In genomic region chr17:58007781-58008706, GRCh38 we compare ENCODE assay signal across 8 cellular contexts. TPM values are rescaled to one million over a fixed set of nuclear protein-coding genes. Genes with fewer than 3 reads are reported as not detected.
DNase-seq lines count a peak whose midpoint lies in the region; ATAC-seq, FAIRE-seq and TF ChIP-seq lines count a peak whose summit lies in the region.

No MANE protein-coding gene starts in this region.

- H3K27me3 ChIP-seq in DOHH2 (ENCODE audit: control insufficient read depth, low read length) (peaks cover 2% of the 10 kb centered on the region; the same call in 1 of the 2 replicates), IMR-90 (ENCODE audit: control insufficient read depth, insufficient read depth, low read length) (no peaks in the 10 kb centered on the region), bronchial epithelial cell (ENCODE audit: control insufficient read depth, insufficient read depth, low read length) (no peaks in the 10 kb centered on the region), mononuclear cell (ENCODE audit: insufficient read depth, low read length) (no peaks in the 10 kb centered on the region)

- peak; percentile 23 for ATAC-seq in GM21515 (IDR thresholded peaks at IDR 0.05; ENCODE audit: unreplicated experiment)
- ATAC-seq in IMR-90 (ENCODE audit: low read depth): peak; percentile 5

- H3K9me1 ChIP-seq in IMR-90 (ENCODE audit: insufficient read depth, low read length): no peaks in the 10 kb centered on the region

- peak overlapping the region; percentile 92 for H2AFZ ChIP-seq in IMR-90 (replicated peaks; ENCODE audit: low read length, poor library complexity)

- H4K91ac ChIP-seq in IMR-90 (ENCODE audit: insufficient read depth, low read depth, low read length): peak overlapping the region; percentile 62

- H3K9me2 ChIP-seq in DOHH2 (replicated peaks; ENCODE audit: control insufficient read depth, low read length): no peaks in the 10 kb centered on the region

- intact Hi-C loops in IMR-90 (cut with micrococcal nuclease): loop anchor here (1.0 kb wide), 2 partner anchors 75 to 105 kb away; partner anchors contain the start of gene DYNLL2

- peak overlapping the region; percentile 44; the same call in 1 of the 2 replicates for H2AK5ac ChIP-seq in IMR-90 (ENCODE audit: low read depth, low read length)

- H4K8ac ChIP-seq in IMR-90 (ENCODE audit: low read depth in 2 of 2, low read length in 2 of 2): peak overlapping the region; percentile 85 to 97

- BruUV-seq in IMR-90 (replicated peaks; lab: Mats Ljungman, UMichigan): TSS peak; percentile 28

- H4K20me1 ChIP-seq in DOHH2 (ENCODE audit: control insufficient read depth, insufficient read depth, low read depth, low read length) (peaks cover 31% of the 10 kb centered on the region), IMR-90 (ENCODE audit: insufficient read depth, low read length) (peaks cover 34% of the 10 kb centered on the region)

- H2AK9ac ChIP-seq in IMR-90 (replicated peaks; ENCODE audit: low read depth, low read length, poor library complexity): peak overlapping the region; percentile 47

- peak overlapping the region; percentile 75 for H3K14ac ChIP-seq in IMR-90 (replicated peaks; ENCODE audit: low read depth, low read length)

- H3K9me3 ChIP-seq in DOHH2 (ENCODE audit: control insufficient read depth, insufficient read depth, low read length): no peaks in the 10 kb centered on the region
- no peaks in the 10 kb centered on the region for H3K9me3 ChIP-seq in IMR-90 (ENCODE audit: control insufficient read depth, insufficient read depth, low read length)
- no peaks in the 10 kb centered on the region for H3K9me3 ChIP-seq in mononuclear cell (ENCODE audit: low read depth, low read length)

- DNase-seq in IMR-90 (no peak), bronchial epithelial cell (ENCODE audit: low read depth) (no peak), kidney glomerular epithelial cell (lab: John Stamatoyannopoulos, UW) (no peak), NCI-H526 treated with DMSO at 0.1 percent for 48 hours (lab: John Stamatoyannopoulos, UW) (no peak), inferior parietal cortex (ENCODE audit: extremely low spot score) (no peak)

- H3K18ac ChIP-seq in IMR-90 (ENCODE audit: low read depth, low read length): peak overlapping the region; percentile 4; the same call in 1 of the 2 replicates

- H3K9ac ChIP-seq in IMR-90 (ENCODE audit: low read depth, low read length): peak overlapping the region; percentile 82

- TF ChIP-seq CTCF in DOHH2 (IDR thresholded peaks at IDR 0.05; ENCODE audit: low read depth, low read length, poor library complexity, severe bottlenecking) (no peak), IMR-90 (conservative IDR thresholded peaks at IDR 0.05; ENCODE audit: low read depth, low read length) (no peak), bronchial epithelial cell (IDR thresholded peaks at IDR 0.05; ENCODE audit: insufficient read depth, low read length, severe bottlenecking) (no peak)

- H2BK120ac ChIP-seq in IMR-90 (ENCODE audit: low read depth, low read length): peak overlapping the region; percentile 28; the same call in 1 of the 2 replicates

- peak overlapping the region; percentile 19; the same call in 1 of the 2 replicates for H4K5ac ChIP-seq in IMR-90 (ENCODE audit: low read depth, low read length)

- peaks cover 44% of the 10 kb centered on the region for H3F3A ChIP-seq in DOHH2 (ENCODE audit: control insufficient read depth, insufficient read depth)

- H3K56ac ChIP-seq in IMR-90 (ENCODE audit: extremely low read depth, insufficient read depth, low read length): peak overlapping the region; percentile 89

- peak overlapping the region; percentile 100 for H3K4me3 ChIP-seq in DOHH2 (ENCODE audit: low read length)
- peak overlapping the region; percentile 63 for H3K4me3 ChIP-seq in IMR-90 (ENCODE audit: insufficient read depth, low read depth, low read length)
- H3K4me3 ChIP-seq in bronchial epithelial cell (ENCODE audit: low read depth, low read length): peak overlapping the region; percentile 85
- H3K4me3 ChIP-seq in mononuclear cell (ENCODE audit: low read length): peak overlapping the region; percentile 99

- H3K4ac ChIP-seq in IMR-90 (ENCODE audit: low read depth, low read length): peak overlapping the region; percentile 88

- in situ Hi-C loops in IMR-90 (cut with MboI; ENCODE audit: low sequenced_read_pairs): loop anchor here (5.0 to 10.0 kb wide), 3 partner anchors 79 to 883 kb away; no protein-coding TSS in a partner anchor

- no peak overlapping the region for H2BK15ac ChIP-seq in IMR-90 (ENCODE audit: low read depth, low read length)

- dilution Hi-C loops in IMR-90 (cut with HindIII; ENCODE audit: low sequenced_read_pairs, unreplicated experiment): no loop called here

- H3K27ac ChIP-seq in DOHH2 (ENCODE audit: low read depth, low read length) (peak overlapping the region; percentile 94), IMR-90 (ENCODE audit: insufficient read depth, low read length) (peak overlapping the region; percentile 57)

- peaks cover 58% of the 10 kb centered on the region for H3K79me2 ChIP-seq in DOHH2 (ENCODE audit: control insufficient read depth, low read length)

- no peak for FAIRE-seq in bronchial epithelial cell (lab: Jason Lieb, UNC)

- no peak for TF ChIP-seq RAD21 in IMR-90 (IDR thresholded peaks at IDR 0.05; ENCODE audit: low read length)

- no peak overlapping the region for H2BK20ac ChIP-seq in IMR-90 (ENCODE audit: low read depth, low read length)

- H3K4me1 ChIP-seq in DOHH2 (ENCODE audit: control insufficient read depth, low read length) (peaks cover 39% of the 10 kb centered on the region), IMR-90 (ENCODE audit: control insufficient read depth, insufficient read depth, low read length) (0 out of 2 replicates have a peak, but pooled peaks cover 2% of the 10 kb centered on the region), mononuclear cell (ENCODE audit: insufficient read depth, low read length) (peaks cover 32% of the 10 kb centered on the region)

- POLR2A ChIA-PET in IMR-90 (lab: Charles Lee; ENCODE audit: unreplicated experiment): interaction anchor here (0.5 to 1.1 kb wide), 4 partner anchors 18 to 481 kb away, joined by 4 to 10 read pairs (median 6); partner anchors contain the start of gene DYNLL2

- H3K79me1 ChIP-seq in IMR-90 (ENCODE audit: low read depth in 1 of 2, low read length in 2 of 2): peaks cover 4 to 25% of the 10 kb centered on the region in 2 experiments; a peak in 3 of 4 replicates

- H3K4me2 ChIP-seq in DOHH2 (ENCODE audit: low read length) (peak overlapping the region; percentile 99), IMR-90 (ENCODE audit: low read depth, low read length) (peak overlapping the region; percentile 93)

- H2BK5ac ChIP-seq in IMR-90 (ENCODE audit: low read depth, low read length, poor library complexity, severe bottlenecking): peak overlapping the region; percentile 35

- CTCF ChIA-PET in IMR-90 (lab: Yijun Ruan, JAX): interaction anchor here (1.7 kb wide), 1 partner anchor 150 kb away, joined by 4 read pairs; no protein-coding TSS in a partner anchor

- 50% methylated on average over 29 of the region's 47 CpGs; no CpG with 5 or more reads in 1 of the 2 experiments for WGBS in IMR-90 (ENCODE audit: extremely low coverage in 2 of 2, insufficient read length in 1 of 2), 2 experiments

- H3K36me3 ChIP-seq in DOHH2 (ENCODE audit: control insufficient read depth, low read length): peaks cover 44% of the 10 kb centered on the region
- peaks cover 13% of the 10 kb centered on the region for H3K36me3 ChIP-seq in IMR-90 (ENCODE audit: control insufficient read depth, insufficient read depth, low read length)
- peaks cover 11% of the 10 kb centered on the region for H3K36me3 ChIP-seq in bronchial epithelial cell (ENCODE audit: control insufficient read depth, insufficient read depth, low read length)

- TF ChIP-seq POLR2A in IMR-90 (IDR thresholded peaks at IDR 0.05; ENCODE audit: low read depth, low read length): no peak

- peak overlapping the region; percentile 94 for H3K23ac ChIP-seq in IMR-90 (ENCODE audit: low read depth, low read length)

TF ChIP-seq in IMR-90, 13 proteins besides CTCF, POLR2A, EP300 and RAD21:
- no peak for TF ChIP-seq CHD1 (IDR thresholded peaks at IDR 0.05; ENCODE audit: low read depth, low read length)
- no peak for TF ChIP-seq BHLHE40 (IDR thresholded peaks at IDR 0.05; ENCODE audit: low read depth, low read length)
- TF ChIP-seq CEBPB (IDR thresholded peaks at IDR 0.05; ENCODE audit: low read depth, low read length): no peak
- TF ChIP-seq MXI1 (IDR thresholded peaks at IDR 0.05; ENCODE audit: borderline replicate concordance, low read depth, low read length): no peak
- TF ChIP-seq MAZ (IDR thresholded peaks at IDR 0.05; ENCODE audit: borderline replicate concordance, low read depth, low read length): no peak
- no peak for TF ChIP-seq RCOR1 (IDR thresholded peaks at IDR 0.05; ENCODE audit: insufficient replicate concordance, low read length)
- no peak for TF ChIP-seq NFE2L2 (IDR thresholded peaks at IDR 0.05; ENCODE audit: low read depth, low read length)
- TF ChIP-seq RFX5 (IDR thresholded peaks at IDR 0.05; ENCODE audit: low read depth, low read length): no peak
- no peak for TF ChIP-seq ELK1 (IDR thresholded peaks at IDR 0.05; ENCODE audit: borderline replicate concordance, low read depth, low read length)

RNA-seq across cellular contexts. Expression of gene SRSF1, which starts 1.0 kb away (rescaled TPM):
- 357 and 513 TPM in 2 replicates for total RNA-seq in IMR-90 (2012; rRNA removed)
- polyA plus RNA-seq in IMR-90 (2012; rRNA removed): 155 and 190 TPM in 2 replicates
- polyA plus RNA-seq in IMR-90 (2012; cell fraction: cytosol; rRNA removed): 73.2 and 182 TPM in 2 replicates
- 328 and 661 TPM in 2 replicates for polyA plus RNA-seq in IMR-90 (2012; cell fraction: nucleus; rRNA removed; ENCODE audit: low replicate concordance)
- 239 and 392 TPM in 2 replicates for total RNA-seq in bronchial epithelial cell
- 127 TPM for total RNA-seq in mononuclear cell

RNA-seq across cellular contexts. Expression of gene VEZF1, which starts 20.0 kb away (rescaled TPM):
- total RNA-seq in IMR-90 (2012; rRNA removed): 40.3 and 42.1 TPM in 2 replicates
- polyA plus RNA-seq in IMR-90 (2012; rRNA removed): 21.1 and 22.4 TPM in 2 replicates
- polyA plus RNA-seq in IMR-90 (2012; cell fraction: cytosol; rRNA removed): 7.6 and 9.8 TPM in 2 replicates
- polyA plus RNA-seq in IMR-90 (2012; cell fraction: nucleus; rRNA removed; ENCODE audit: low replicate concordance): 11.5 and 37.6 TPM in 2 replicates
- 17.3 and 23.2 TPM in 2 replicates for total RNA-seq in bronchial epithelial cell
- total RNA-seq in mononuclear cell: 85.6 TPM

RNA-seq across cellular contexts. Expression of gene CUEDC1, which starts 52.8 kb away (rescaled TPM):
- total RNA-seq in IMR-90 (2012; rRNA removed) (4.1 and 4.2 TPM in 2 replicates), bronchial epithelial cell (3.4 and 6.9 TPM in 2 replicates), mononuclear cell (2.5 TPM)
- 21.2 and 22.6 TPM in 2 replicates for polyA plus RNA-seq in IMR-90 (2012; rRNA removed)
- polyA plus RNA-seq in IMR-90 (2012; cell fraction: cytosol; rRNA removed): 16.0 and 18.8 TPM in 2 replicates
- polyA plus RNA-seq in IMR-90 (2012; cell fraction: nucleus; rRNA removed; ENCODE audit: low replicate concordance): 69.3 and 81.4 TPM in 2 replicates
